18 cellular contexts compared by ENCODE assay signal in genomic region chr13:88248393-88248792, GRCh38.
"Had no signal": no experiment of that assay in that cellular context is flagged by ENCODE, and none has a peak within 500 bp of the region (broad histone marks: within the 10 kb centered on the region; RNA-seq: fewer than 3 reads in every experiment).

No MANE protein-coding gene starts in this region.

- H3K4me1 ChIP-seq: foreskin keratinocyte, tibial artery had no signal

- H3K27me3 ChIP-seq: foreskin keratinocyte, hepatocyte, tibial artery had no signal

- H3K4me3 ChIP-seq: hepatocyte, tibial artery had no signal

- H3K9me3 ChIP-seq: tibial artery had no signal

- DNase-seq: activated CD4-positive, alpha-beta T cell treated with anti-CD3 and anti-CD28 coated beads, Interleukin-2, amount 10 ng/mL, durations not matched to agents 24 days and 14 days; activated CD8-positive, alpha-beta T cell treated with anti-CD3 and anti-CD28 coated beads, Interleukin-2, amount 10 ng/mL, durations not matched to agents 7 days and 5 days; aorta; erythroblast; foreskin keratinocyte; left ventricle myocardium superior; mammary epithelial cell; nephron progenitor cell; occipital lobe; small intestine; stimulated activated CD4-positive, alpha-beta T cell treated with anti-CD3 and anti-CD28 coated beads, Interleukin-2, amount 100 ng/mL, for 24 hours; stimulated activated naive CD8-positive, alpha-beta T cell treated with anti-CD3 and anti-CD28 coated beads, Interleukin-15, amount 100 ng/mL, for 72 hours; tibial artery had no signal

- H3K36me3 ChIP-seq: tibial artery had no signal

- H3K27ac ChIP-seq: foreskin keratinocyte, hepatocyte, tibial artery had no signal

- ATAC-seq: activated CD4-positive, CD25-positive, alpha-beta regulatory T cell treated with anti-CD3 and anti-CD28 coated beads, Interleukin-2, amount 50 U/mL, for 24 hours; activated CD8-positive, alpha-beta T cell treated with anti-CD3 and anti-CD28 coated beads, Interleukin-2, amount 10 ng/mL, durations not matched to agents 7 days and 5 days; activated naive CD4-positive, alpha-beta T cell treated with anti-CD3 and anti-CD28 coated beads, Interleukin-2, amount 50 U/mL, for 72 hours; foreskin keratinocyte; left ventricle myocardium superior; sciatic nerve; stimulated activated effector memory CD8-positive, alpha-beta T cell treated with anti-CD3 and anti-CD28 coated beads, Interleukin-12 subunit alpha, Interleukin-12 subunit beta, amount 100 ng/mL, for 72 hours; stimulated activated naive CD8-positive, alpha-beta T cell treated with anti-CD3 and anti-CD28 coated beads, Interleukin-15, amount 100 ng/mL, for 72 hours had no signal
